8 cellular contexts compared by ENCODE assay signal in the genomic region with DNA sequence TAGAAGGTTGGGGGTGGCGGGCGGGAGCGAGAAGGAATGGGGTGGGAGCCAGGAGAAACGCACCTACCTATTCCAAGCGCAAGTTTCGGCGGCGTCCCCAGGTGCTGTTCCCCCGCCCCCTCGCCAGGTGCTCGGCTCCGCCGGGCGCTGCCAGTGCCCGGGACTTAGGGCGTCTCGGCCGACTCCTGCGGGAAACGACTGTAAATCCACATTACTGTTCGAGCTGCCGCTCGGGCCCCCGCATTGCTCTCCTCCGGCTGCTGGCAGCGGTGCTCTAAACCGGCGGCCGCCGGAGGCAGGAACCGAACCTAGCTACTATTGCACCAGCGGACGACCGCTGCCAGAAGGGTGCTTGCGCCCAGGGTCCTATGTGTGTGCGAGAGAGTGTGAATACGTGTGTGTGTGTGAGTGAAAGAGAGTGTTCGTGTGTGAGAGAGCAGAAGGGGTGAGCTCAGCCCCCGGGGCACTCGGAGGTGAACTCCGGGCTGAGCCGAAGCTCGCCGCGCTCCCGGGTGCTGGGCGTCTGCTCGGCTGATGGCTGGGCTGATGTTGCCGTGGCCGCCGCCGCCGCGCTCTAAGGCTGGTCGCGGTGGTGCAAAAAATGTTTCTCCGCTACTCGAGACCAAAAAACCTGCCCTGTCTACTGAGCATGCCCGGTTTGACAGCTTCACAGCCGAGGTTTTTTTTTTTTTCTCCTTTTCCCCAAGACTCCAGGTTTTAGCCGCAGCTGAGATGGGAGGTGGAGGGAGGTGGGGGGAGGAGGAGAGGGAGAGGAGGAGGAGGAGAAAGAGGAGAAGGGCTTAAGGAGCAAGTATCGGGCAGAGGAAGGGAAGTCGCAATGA.
DNase-seq lines count a peak whose midpoint lies in the region; ATAC-seq and TF ChIP-seq lines count a peak whose summit lies in the region.

No MANE protein-coding gene starts in this region.

- TF ChIP-seq CTCF in psoas muscle (IDR thresholded peaks at IDR 0.05) (no peak), foreskin fibroblast (IDR thresholded peaks at IDR 0.05; ENCODE audit: low read depth, low read length) (no peak)

- intact Hi-C loops in activated T-helper 1 cell treated with anti-CD3 and anti-CD28 coated beads, Interleukin-12 subunit alpha, Interleukin-12 subunit beta, Interleukin-2, Interleukin-4 antibody, amounts not matched to agents 30 ng/mL and 10 ng/mL and 1 ng/mL, durations not matched to agents 14 hours and 24 hours and 36 hours (cut with micrococcal nuclease), result no loop called here
- intact Hi-C loops in left ventricle myocardium superior (cut with micrococcal nuclease), result no loop called here
- intact Hi-C loops in psoas muscle (cut with DNase I), result no loop called here

- H3K4me1 Mint-ChIP-seq in activated T-helper 1 cell treated with anti-CD3 and anti-CD28 coated beads, Interleukin-12 subunit alpha, Interleukin-12 subunit beta, Interleukin-2, Interleukin-4 antibody, amounts not matched to agents 30 ng/mL and 10 ng/mL and 1 ng/mL, durations not matched to agents 14 hours and 24 hours and 36 hours (ENCODE audit: low read depth), result peaks cover 18% of the 10 kb centered on the region

- no peaks in the 10 kb centered on the region for H3K36me3 Mint-ChIP-seq in activated T-helper 1 cell treated with anti-CD3 and anti-CD28 coated beads, Interleukin-12 subunit alpha, Interleukin-12 subunit beta, Interleukin-2, Interleukin-4 antibody, amounts not matched to agents 30 ng/mL and 10 ng/mL and 1 ng/mL, durations not matched to agents 14 hours and 24 hours and 36 hours (ENCODE audit: low read depth)

- H3K4me1 ChIP-seq in psoas muscle, result no peaks in the 10 kb centered on the region

- 0 to 30% (median 1%) methylated on average over 21 to 63 of the region's 63 CpGs for WGBS in psoas muscle, 3 donors

- H3K27me3 ChIP-seq in psoas muscle (ENCODE audit: insufficient read depth in 3 of 3, low read length in 2 of 3), result peaks cover 0 to 49% (median 0%) of the 10 kb centered on the region in 3 donors

- H3K9me3 ChIP-seq in psoas muscle, result no peaks in the 10 kb centered on the region

- H3K27ac Mint-ChIP-seq in activated T-helper 1 cell treated with anti-CD3 and anti-CD28 coated beads, Interleukin-12 subunit alpha, Interleukin-12 subunit beta, Interleukin-2, Interleukin-4 antibody, amounts not matched to agents 30 ng/mL and 10 ng/mL and 1 ng/mL, durations not matched to agents 14 hours and 24 hours and 36 hours, result no peak overlapping the region

- peak; percentile 5 for DNase-seq in activated naive CD4-positive, alpha-beta T cell treated with Interleukin-2 at 50 U/mL for 16 hours
- no peak for DNase-seq in activated naive CD4-positive, alpha-beta T cell treated with anti-CD3 and anti-CD28 coated beads, Interleukin-2, amount 50 U/mL, for 16 hours
- no peak for DNase-seq in activated T-helper 1 cell treated with anti-CD3 and anti-CD28 coated beads, Interleukin-12 subunit alpha, Interleukin-12 subunit beta, Interleukin-2, Interleukin-4 antibody, amounts not matched to agents 30 ng/mL and 10 ng/mL and 1 ng/mL, durations not matched to agents 14 hours and 24 hours and 36 hours (ENCODE audit: low spot score)
- peak; percentile 38 for DNase-seq in left ventricle myocardium superior
- DNase-seq in psoas muscle, result peak; percentile 31 to 65
- no peak for DNase-seq in HuH-7.5 (ENCODE audit: low spot score)
- no peak for DNase-seq in foreskin fibroblast

- H3K4me3 Mint-ChIP-seq in activated T-helper 1 cell treated with anti-CD3 and anti-CD28 coated beads, Interleukin-12 subunit alpha, Interleukin-12 subunit beta, Interleukin-2, Interleukin-4 antibody, amounts not matched to agents 30 ng/mL and 10 ng/mL and 1 ng/mL, durations not matched to agents 14 hours and 24 hours and 36 hours, result peak overlapping the region; percentile 76

- H3K4me3 ChIP-seq in psoas muscle (peak overlapping the region; percentile 49), foreskin fibroblast (ENCODE audit: low read depth in 1 of 2, low read length in 2 of 2) (no peak overlapping the region)

- ATAC-seq in left ventricle myocardium superior (peak; percentile 79), psoas muscle (peak; percentile 19 to 68 (median 40)), HG03196 (IDR thresholded peaks at IDR 0.05; ENCODE audit: unreplicated experiment) (no peak)

- H3K36me3 ChIP-seq in psoas muscle (ENCODE audit: insufficient read depth in 1 of 2, low read depth in 1 of 2), result no peaks in the 10 kb centered on the region

- no peak overlapping the region for H3K27ac ChIP-seq in psoas muscle

- H3K9me3 Mint-ChIP-seq in activated T-helper 1 cell treated with anti-CD3 and anti-CD28 coated beads, Interleukin-12 subunit alpha, Interleukin-12 subunit beta, Interleukin-2, Interleukin-4 antibody, amounts not matched to agents 30 ng/mL and 10 ng/mL and 1 ng/mL, durations not matched to agents 14 hours and 24 hours and 36 hours, result no peaks in the 10 kb centered on the region

- peaks cover 50% of the 10 kb centered on the region for H3K27me3 Mint-ChIP-seq in activated T-helper 1 cell treated with anti-CD3 and anti-CD28 coated beads, Interleukin-12 subunit alpha, Interleukin-12 subunit beta, Interleukin-2, Interleukin-4 antibody, amounts not matched to agents 30 ng/mL and 10 ng/mL and 1 ng/mL, durations not matched to agents 14 hours and 24 hours and 36 hours (ENCODE audit: insufficient read depth)

Comparison
In these comparisons a context has a peak if more than half of its experiments do, and no peak if none do; other contexts are left out.
1. DNase-seq: peak in activated naive CD4-positive, alpha-beta T cell treated with Interleukin-2 at 50 U/mL for 16 hours (single experiment), left ventricle myocardium superior (single experiment) and psoas muscle (2 of 2); none in activated naive CD4-positive, alpha-beta T cell treated with anti-CD3 and anti-CD28 coated beads, Interleukin-2, amount 50 U/mL, for 16 hours (single experiment), activated T-helper 1 cell treated with anti-CD3 and anti-CD28 coated beads, Interleukin-12 subunit alpha, Interleukin-12 subunit beta, Interleukin-2, Interleukin-4 antibody, amounts not matched to agents 30 ng/mL and 10 ng/mL and 1 ng/mL, durations not matched to agents 14 hours and 24 hours and 36 hours (single experiment), HuH-7.5 (single experiment) and foreskin fibroblast (0 of 2).